ENCODE assay signal across 1 cellular context in the genomic region with DNA sequence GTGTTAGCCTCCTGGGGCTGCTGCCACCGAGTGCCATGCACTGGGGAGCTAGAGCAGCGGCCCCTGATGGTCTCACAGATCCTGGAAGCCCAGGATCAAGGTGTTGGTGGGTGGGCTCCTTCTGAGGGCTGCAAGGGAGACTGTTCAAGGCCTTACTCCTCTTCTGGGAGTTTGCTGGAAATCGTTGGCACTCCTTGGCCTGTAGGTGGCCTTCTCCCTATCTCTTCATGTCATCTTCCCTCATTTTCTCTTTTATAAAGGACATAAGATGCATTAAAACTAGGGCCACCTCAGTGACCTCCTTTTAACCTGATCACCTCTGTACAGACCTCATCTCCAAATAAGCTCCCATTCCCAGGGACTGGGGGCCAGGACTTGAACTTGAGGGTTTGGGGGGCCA.
TF ChIP-seq lines count a peak whose summit lies in the region.

No MANE protein-coding gene starts in this region.

TF ChIP-seq in Ishikawa, 13 proteins besides CTCF, POLR2A, EP300 and RAD21 (continued from another document):
- TF ChIP-seq, protein P1, sequence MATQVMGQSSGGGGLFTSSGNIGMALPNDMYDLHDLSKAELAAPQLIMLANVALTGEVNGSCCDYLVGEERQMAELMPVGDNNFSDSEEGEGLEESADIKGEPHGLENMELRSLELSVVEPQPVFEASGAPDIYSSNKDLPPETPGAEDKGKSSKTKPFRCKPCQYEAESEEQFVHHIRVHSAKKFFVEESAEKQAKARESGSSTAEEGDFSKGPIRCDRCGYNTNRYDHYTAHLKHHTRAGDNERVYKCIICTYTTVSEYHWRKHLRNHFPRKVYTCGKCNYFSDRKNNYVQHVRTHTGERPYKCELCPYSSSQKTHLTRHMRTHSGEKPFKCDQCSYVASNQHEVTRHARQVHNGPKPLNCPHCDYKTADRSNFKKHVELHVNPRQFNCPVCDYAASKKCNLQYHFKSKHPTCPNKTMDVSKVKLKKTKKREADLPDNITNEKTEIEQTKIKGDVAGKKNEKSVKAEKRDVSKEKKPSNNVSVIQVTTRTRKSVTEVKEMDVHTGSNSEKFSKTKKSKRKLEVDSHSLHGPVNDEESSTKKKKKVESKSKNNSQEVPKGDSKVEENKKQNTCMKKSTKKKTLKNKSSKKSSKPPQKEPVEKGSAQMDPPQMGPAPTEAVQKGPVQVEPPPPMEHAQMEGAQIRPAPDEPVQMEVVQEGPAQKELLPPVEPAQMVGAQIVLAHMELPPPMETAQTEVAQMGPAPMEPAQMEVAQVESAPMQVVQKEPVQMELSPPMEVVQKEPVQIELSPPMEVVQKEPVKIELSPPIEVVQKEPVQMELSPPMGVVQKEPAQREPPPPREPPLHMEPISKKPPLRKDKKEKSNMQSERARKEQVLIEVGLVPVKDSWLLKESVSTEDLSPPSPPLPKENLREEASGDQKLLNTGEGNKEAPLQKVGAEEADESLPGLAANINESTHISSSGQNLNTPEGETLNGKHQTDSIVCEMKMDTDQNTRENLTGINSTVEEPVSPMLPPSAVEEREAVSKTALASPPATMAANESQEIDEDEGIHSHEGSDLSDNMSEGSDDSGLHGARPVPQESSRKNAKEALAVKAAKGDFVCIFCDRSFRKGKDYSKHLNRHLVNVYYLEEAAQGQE (IDR thresholded peaks at IDR 0.05; ENCODE audit: low read depth) = no peak
- TF ChIP-seq TAF1 (IDR thresholded peaks at IDR 0.05; ENCODE audit: low read depth) (no peak), TEAD4 (IDR thresholded peaks at IDR 0.05) (no peak), CREB1 (IDR thresholded peaks at IDR 0.05; ENCODE audit: low read depth) (no peak), YY1 (IDR thresholded peaks at IDR 0.05; ENCODE audit: low read depth) (no peak)
- TF ChIP-seq, protein P2, sequence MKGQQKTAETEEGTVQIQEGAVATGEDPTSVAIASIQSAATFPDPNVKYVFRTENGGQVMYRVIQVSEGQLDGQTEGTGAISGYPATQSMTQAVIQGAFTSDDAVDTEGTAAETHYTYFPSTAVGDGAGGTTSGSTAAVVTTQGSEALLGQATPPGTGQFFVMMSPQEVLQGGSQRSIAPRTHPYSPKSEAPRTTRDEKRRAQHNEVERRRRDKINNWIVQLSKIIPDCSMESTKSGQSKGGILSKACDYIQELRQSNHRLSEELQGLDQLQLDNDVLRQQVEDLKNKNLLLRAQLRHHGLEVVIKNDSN (IDR thresholded peaks at IDR 0.05) = no peak
